8 cellular contexts compared by ENCODE assay signal in genomic region chr16:2883027-2883846, GRCh38. TPM values are rescaled to one million over a fixed set of nuclear protein-coding genes. Genes with fewer than 3 reads are reported as not detected.
A peak's percentile ranks its signal among the peaks of the same experiment; 100 is the strongest.
DNase-seq lines count a peak whose midpoint lies in the region; ATAC-seq and TF ChIP-seq lines count a peak whose summit lies in the region.

Gene FLYWCH2 (plus strand): TSS chr16:2883215. CDS start chr16:2896450, 13,235 bp downstream.

- H3K4me1 ChIP-seq in left ventricle myocardium inferior (peaks cover 17% of the 10 kb centered on the region), prostate gland (replicated peaks) (peaks cover 5% of the 10 kb centered on the region), urinary bladder (ENCODE audit: insufficient read depth) (no peaks in the 10 kb centered on the region)

- H3K4me1 Mint-ChIP-seq in T-helper 17 cell = peaks cover 6% of the 10 kb centered on the region

- no peaks in the 10 kb centered on the region for H3K27me3 Mint-ChIP-seq in T-helper 17 cell

- peak within 1 kb of the TSS; percentile 95 for H3K4me3 Mint-ChIP-seq in T-helper 17 cell

- DNase-seq in NCI-H1694 treated with DMSO at 0.1 percent for 48 hours (lab: John Stamatoyannopoulos, UW) (peak; percentile 90), T-helper 17 cell (peak; percentile 98 to 100 (median 100)), amygdala (lab: John Stamatoyannopoulos, UW) (peak in 55 of 56 donors; percentile 86 to 100 (median 97)), left ventricle myocardium inferior (peak; percentile 99), prostate gland (ENCODE audit: low spot score) (peak; percentile 98)

- peak within 1 kb of the TSS; percentile 84 for H3K27ac Mint-ChIP-seq in T-helper 17 cell

- TF ChIP-seq CTCF in left ventricle myocardium inferior (IDR thresholded peaks at IDR 0.05; ENCODE audit: borderline replicate concordance) (peak; percentile 34), prostate gland (IDR thresholded peaks at IDR 0.05) (peak in 2 of 4 experiments; percentile 34 to 51)

- no peaks in the 10 kb centered on the region for H3K9me3 ChIP-seq in T-helper 17 cell (ENCODE audit: control insufficient read depth, low read length, poor library complexity, severe bottlenecking)
- H3K9me3 ChIP-seq in left ventricle myocardium inferior (replicated peaks) = peaks cover 6% of the 10 kb centered on the region
- no peaks in the 10 kb centered on the region for H3K9me3 ChIP-seq in prostate gland

- ATAC-seq in HG02885 (IDR thresholded peaks at IDR 0.05; ENCODE audit: poor library complexity, unreplicated experiment) (peak; percentile 77), T-helper 17 cell (peak; percentile 80)

- H3K27ac ChIP-seq in left ventricle myocardium inferior (replicated peaks) = peak within 1 kb of the TSS; percentile 97
- H3K27ac ChIP-seq in prostate gland = peak within 1 kb of the TSS; percentile 91 to 96
- peak within 1 kb of the TSS; percentile 96 for H3K27ac ChIP-seq in urinary bladder (ENCODE audit: low read depth)

- no peaks in the 10 kb centered on the region for H3K27me3 ChIP-seq in left ventricle myocardium inferior (ENCODE audit: low read depth)
- no peaks in the 10 kb centered on the region for H3K27me3 ChIP-seq in prostate gland (replicated peaks; ENCODE audit: insufficient read depth)

- H3K4me3 ChIP-seq in left ventricle myocardium inferior (peak within 1 kb of the TSS; percentile 93), prostate gland (peak within 1 kb of the TSS; percentile 50 to 71), urinary bladder (ENCODE audit: low read depth, low read length) (peak within 1 kb of the TSS; percentile 80)

- peak; percentile 86 for TF ChIP-seq POLR2A in GM15510 (IDR thresholded peaks at IDR 0.05; ENCODE audit: borderline replicate concordance, extremely low read depth, insufficient read length)
- peak; percentile 93 for TF ChIP-seq POLR2A in prostate gland (IDR thresholded peaks at IDR 0.05)

- intact Hi-C loops in left ventricle myocardium inferior (cut with micrococcal nuclease) (no loop called here), prostate gland (cut with DNase I) (loop anchor here (2.0 kb wide), 1 partner anchor 22 kb away; no protein-coding TSS in a partner anchor)

- H3K36me3 Mint-ChIP-seq in T-helper 17 cell (ENCODE audit: low read depth) = no peaks in the 10 kb centered on the region

- H3K36me3 ChIP-seq in left ventricle myocardium inferior (peaks cover 3% of the 10 kb centered on the region), prostate gland (no peaks in the 10 kb centered on the region), urinary bladder (ENCODE audit: insufficient read depth) (no peaks in the 10 kb centered on the region)

- under 1% methylated on average over 77 of the region's 82 CpGs for WGBS in prostate gland
- WGBS in urinary bladder = under 1% methylated on average over 82 of the region's 82 CpGs

RNA-seq across cellular contexts. Expression of gene FLYWCH2, which starts in this region (rescaled TPM):
- total RNA-seq in T-helper 17 cell (10 to 100 TPM; 11.6 to 15.1 TPM), left ventricle myocardium inferior (23.2 TPM), prostate gland (100 to 1,000 TPM in 1 of 2 donors, 10 to 100 TPM in 1; 78.8 to 150 TPM), urinary bladder (15.6 TPM)
- polyA plus RNA-seq in urinary bladder = 49.9 TPM

Comparison
In these comparisons a context has a peak if more than half of its experiments do, and no peak if none do; other contexts are left out.
1. Peak in every context shown above with its lines: DNase-seq, ATAC-seq, H3K4me3 ChIP-seq and H3K27ac ChIP-seq.